Comparison of ENCODE assay signal across 8 cellular contexts in genomic region chr9:136544549-136545064, GRCh38. TPM values are rescaled to one million over a fixed set of nuclear protein-coding genes. Genes with fewer than 3 reads are reported as not detected.
A peak's percentile ranks its signal among the peaks of the same experiment; 100 is the strongest.
DNase-seq lines count a peak whose midpoint lies in the region; ATAC-seq and TF ChIP-seq lines count a peak whose summit lies in the region.

No MANE protein-coding gene starts in this region.

- H3K4me1 Mint-ChIP-seq in CD14-positive monocyte = peaks cover 51% of the 10 kb centered on the region

- H3K36me3 Mint-ChIP-seq in CD14-positive monocyte = peaks cover 35 to 43% of the 10 kb centered on the region in 2 donors

- TF ChIP-seq CTCF in CD14-positive monocyte (IDR thresholded peaks at IDR 0.05) (no peak), MM.1S (IDR thresholded peaks at IDR 0.05; ENCODE audit: low read length) (no peak), esophagus squamous epithelium (IDR thresholded peaks at IDR 0.05) (no peak)

- H3K4me3 ChIP-seq in MM.1S (ENCODE audit: low read length) (peak overlapping the region; percentile 80), esophagus squamous epithelium (peak overlapping the region; percentile 62 to 99 (median 84))

- H3F3A ChIP-seq in MM.1S (ENCODE audit: insufficient read depth, low read length) = peaks cover 24% of the 10 kb centered on the region

- peak in 1 of 4 donors; percentile 32 for TF ChIP-seq POLR2A in esophagus squamous epithelium (IDR thresholded peaks at IDR 0.05)

- peaks cover 53% of the 10 kb centered on the region for H3K79me2 ChIP-seq in MM.1S (ENCODE audit: low read length)

- no peaks in the 10 kb centered on the region for H3K9me3 Mint-ChIP-seq in CD14-positive monocyte

- H3K4me2 ChIP-seq in MM.1S (ENCODE audit: low read depth, low read length) = peak overlapping the region; percentile 81

- peak overlapping the region; percentile 84 for H3K9ac ChIP-seq in MM.1S (ENCODE audit: low read length)

- no peaks in the 10 kb centered on the region for H3K9me2 ChIP-seq in MM.1S (replicated peaks; ENCODE audit: insufficient read depth, low read length)

- no peaks in the 10 kb centered on the region for H3K27me3 ChIP-seq in MM.1S (replicated peaks; ENCODE audit: insufficient read depth, low read length)
- H3K27me3 ChIP-seq in esophagus squamous epithelium = no peaks in the 10 kb centered on the region

- H3K4me1 ChIP-seq in MM.1S (ENCODE audit: low read length) (peaks cover 19% of the 10 kb centered on the region), esophagus squamous epithelium (peaks cover 56 to 90% (median 77%) of the 10 kb centered on the region in 3 donors)

- H2AFZ ChIP-seq in MM.1S (ENCODE audit: low read length) = peak overlapping the region; percentile 65; the same call in 1 of the 2 replicates

- peaks cover 2 to 11% (median 2%) of the 10 kb centered on the region in 3 donors for H3K27me3 Mint-ChIP-seq in CD14-positive monocyte (ENCODE audit: low read depth in 3 of 3)

- peak overlapping the region; percentile 89 to 94 for H3K4me3 Mint-ChIP-seq in CD14-positive monocyte

- no peak for ATAC-seq in GM21526 (IDR thresholded peaks at IDR 0.05; ENCODE audit: low FRiP score, unreplicated experiment)

- WGBS in esophagus squamous epithelium, 2 donors = 0% methylated on average over 4 of the region's 40 CpGs

- H3K36me3 ChIP-seq in MM.1S (replicated peaks; ENCODE audit: insufficient read depth, low read length) (no peaks in the 10 kb centered on the region), esophagus squamous epithelium (peaks cover 0 to 46% (median 8%) of the 10 kb centered on the region in 3 donors)

- DNase-seq in CD14-positive monocyte (ENCODE audit: low spot score) (no peak), MM.1S (peak; percentile 30), esophagus squamous epithelium (lab: John Stamatoyannopoulos, UW) (no peak), myocyte (ENCODE audit: low read depth) (peak; percentile 76), substantia nigra (lab: John Stamatoyannopoulos, UW) (peak in 47 of 49 donors; percentile 32 to 94 (median 85)), NCI-H510A treated with DMSO at 0.1 percent for 48 hours (lab: John Stamatoyannopoulos, UW) (no peak)
- peak; percentile 63 for DNase-seq in activated T-cell treated with anti-CD3 and anti-CD28 coated beads, Interleukin-2, amount 50 U/mL, for 1 hour

- H3K27ac ChIP-seq in MM.1S (ENCODE audit: low read length) (peak overlapping the region; percentile 67; the same call in 1 of the 2 replicates), esophagus squamous epithelium (peak overlapping the region; percentile 94 to 99 (median 95)), substantia nigra (ENCODE audit: low read depth, low read length, poor library complexity, severe bottlenecking) (peak overlapping the region; percentile 97)

- intact Hi-C loops in CD14-positive monocyte (cut with micrococcal nuclease) (loop anchor here (5.0 kb wide), 3 partner anchors 57 to 98 kb away; no protein-coding TSS in a partner anchor), esophagus squamous epithelium (cut with DNase I) (loop anchor here (5.0 kb wide), 2 partner anchors 57 to 83 kb away; no protein-coding TSS in a partner anchor)

- no peaks in the 10 kb centered on the region for H3K9me3 ChIP-seq in MM.1S (replicated peaks; ENCODE audit: insufficient read depth, low read length)
- no peaks in the 10 kb centered on the region for H3K9me3 ChIP-seq in esophagus squamous epithelium

- peak overlapping the region in 6 of 7 donors; percentile 20 to 81 (median 58) for H3K27ac Mint-ChIP-seq in CD14-positive monocyte

- H4K20me1 ChIP-seq in MM.1S (ENCODE audit: insufficient read depth, low read length) = peaks cover 3% of the 10 kb centered on the region; the same call in 1 of the 2 replicates

RNA-seq across cellular contexts. Expression of gene NOTCH1, which starts 1.2 kb away (rescaled TPM):
- 1 to 10 TPM; 1.4 to 2.2 TPM for polyA plus RNA-seq in CD14-positive monocyte
- total RNA-seq in esophagus squamous epithelium = 10 to 100 TPM; 32.0 to 40.8 (median 36.2) TPM
- total RNA-seq in myocyte = 6.2 and 16.0 TPM in 2 replicates
- 3.8 TPM for polyA plus RNA-seq in myocyte (2012)

Comparison
In these comparisons a context has a peak if more than half of its experiments do, and no peak if none do; other contexts are left out.
1. DNase-seq: peak in MM.1S (single experiment), activated T-cell treated with anti-CD3 and anti-CD28 coated beads, Interleukin-2, amount 50 U/mL, for 1 hour (single experiment), myocyte (single experiment) and substantia nigra (47 of 49); none in CD14-positive monocyte (single experiment), esophagus squamous epithelium (single experiment) and NCI-H510A treated with DMSO at 0.1 percent for 48 hours (single experiment).
2. Peak in every context shown above with its lines, with median percentiles within 50 percentile points of each other: H3K27ac ChIP-seq.